In genomic region chr1:117592155-117592554, GRCh38 we compare ENCODE assay signal across 2 cellular contexts.
TF ChIP-seq lines count a peak whose summit lies in the region.

No MANE protein-coding gene starts in this region.

TF ChIP-seq in liver, 16 proteins besides CTCF, POLR2A, EP300 and RAD21 (continued from another document):
- TF ChIP-seq REST (IDR thresholded peaks at IDR 0.05): peak; percentile 96
- peak; percentile 96 for TF ChIP-seq MAX (IDR thresholded peaks at IDR 0.05)
- TF ChIP-seq SP1 (IDR thresholded peaks at IDR 0.05): peak; percentile 97
- peak in 1 of 2 donors; percentile 32 for TF ChIP-seq GABPA (IDR thresholded peaks at IDR 0.05 in 1 of 2, conservative IDR thresholded peaks at IDR 0.05 in 1 of 2)
- TF ChIP-seq TAF1 (conservative IDR thresholded peaks at IDR 0.05): no peak
- peak; percentile 89 for TF ChIP-seq ZBTB33 (IDR thresholded peaks at IDR 0.05)
- TF ChIP-seq YY1 (IDR thresholded peaks at IDR 0.05): peak; percentile 92
- peak; percentile 41 for TF ChIP-seq HNF4G (IDR thresholded peaks at IDR 0.05)

TF ChIP-seq in HepG2, 621 proteins besides CTCF, POLR2A, EP300 and RAD21 (continued from another document):
- TF ChIP-seq ZBED4 (CRISPR knock-in tag; IDR thresholded peaks at IDR 0.05; ENCODE audit: borderline replicate concordance) (no peak), ZBTB49 (CRISPR knock-in tag; IDR thresholded peaks at IDR 0.05; ENCODE audit: borderline replicate concordance) (no peak), RXRB (CRISPR knock-in tag; IDR thresholded peaks at IDR 0.05; ENCODE audit: borderline replicate concordance) (no peak), NR2F1 (CRISPR knock-in tag; IDR thresholded peaks at IDR 0.05) (no peak), ZNF766 (CRISPR knock-in tag; IDR thresholded peaks at IDR 0.05; ENCODE audit: borderline replicate concordance) (no peak), HMGXB4 (CRISPR knock-in tag; IDR thresholded peaks at IDR 0.05; ENCODE audit: borderline replicate concordance in 1 of 2, low read depth in 1 of 2) (no peak), MBNL3 (CRISPR knock-in tag; conservative IDR thresholded peaks at IDR 0.05) (no peak), LCORL (IDR thresholded peaks at IDR 0.05) (no peak), LCORL (CRISPR knock-in tag; IDR thresholded peaks at IDR 0.05) (no peak), ZNF800 (CRISPR knock-in tag; IDR thresholded peaks at IDR 0.05) (no peak), MAFF (IDR thresholded peaks at IDR 0.05; ENCODE audit: low read depth, low read length) (no peak), TIGD3 (CRISPR knock-in tag; IDR thresholded peaks at IDR 0.05; ENCODE audit: borderline replicate concordance) (no peak), ZBTB4 (CRISPR knock-in tag; IDR thresholded peaks at IDR 0.05; ENCODE audit: borderline replicate concordance) (no peak), ZNF484 (CRISPR knock-in tag; IDR thresholded peaks at IDR 0.05; ENCODE audit: borderline replicate concordance, low read depth) (no peak), ZNF761 (CRISPR knock-in tag; conservative IDR thresholded peaks at IDR 0.05) (no peak), CENPBD1 (CRISPR knock-in tag; IDR thresholded peaks at IDR 0.05; ENCODE audit: borderline replicate concordance, low read depth) (no peak), ZNF749 (CRISPR knock-in tag; IDR thresholded peaks at IDR 0.05; ENCODE audit: borderline replicate concordance) (no peak)
TF ChIP-seq in HepG2: peak in this region for 0.
